1 cellular context compared by ENCODE assay signal in the genomic region with DNA sequence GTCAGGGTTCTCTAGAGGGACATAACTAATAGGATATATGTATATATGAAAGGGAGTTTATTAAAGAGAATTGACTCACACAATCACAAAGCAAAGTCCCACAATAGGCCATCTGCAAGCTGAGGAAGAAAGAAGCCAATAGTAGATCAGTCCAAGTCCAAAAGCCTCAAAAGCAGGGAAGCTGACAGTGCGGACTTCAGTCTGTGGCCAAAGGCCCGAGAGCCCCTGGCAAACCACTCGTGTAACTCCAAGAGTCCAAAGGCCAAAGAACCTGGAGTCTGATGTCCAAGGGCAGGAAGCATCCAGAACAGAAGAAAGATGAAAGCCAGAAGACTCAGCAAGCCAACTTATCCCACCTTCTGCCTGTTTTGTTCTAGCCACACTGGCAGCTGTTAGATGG.
TF ChIP-seq lines count a peak whose summit lies in the region.

No MANE protein-coding gene starts in this region.

TF ChIP-seq in liver, 16 proteins besides CTCF, POLR2A, EP300 and RAD21:
- TF ChIP-seq, protein P1, sequence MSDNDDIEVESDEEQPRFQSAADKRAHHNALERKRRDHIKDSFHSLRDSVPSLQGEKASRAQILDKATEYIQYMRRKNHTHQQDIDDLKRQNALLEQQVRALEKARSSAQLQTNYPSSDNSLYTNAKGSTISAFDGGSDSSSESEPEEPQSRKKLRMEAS (IDR thresholded peaks at IDR 0.05), result peak; percentile 54
- TF ChIP-seq HNF4G (IDR thresholded peaks at IDR 0.05) (peak; percentile 99), YY1 (IDR thresholded peaks at IDR 0.05) (peak; percentile 63), HNF4A (conservative IDR thresholded peaks at IDR 0.05) (peak; percentile 100), SP1 (IDR thresholded peaks at IDR 0.05) (peak; percentile 77), JUND (IDR thresholded peaks at IDR 0.05) (peak; percentile 26 to 73), NR2F2 (IDR thresholded peaks at IDR 0.05) (peak; percentile 86), RXRA (IDR thresholded peaks at IDR 0.05) (peak; percentile 83 to 88)
- TF ChIP-seq, protein P2, sequence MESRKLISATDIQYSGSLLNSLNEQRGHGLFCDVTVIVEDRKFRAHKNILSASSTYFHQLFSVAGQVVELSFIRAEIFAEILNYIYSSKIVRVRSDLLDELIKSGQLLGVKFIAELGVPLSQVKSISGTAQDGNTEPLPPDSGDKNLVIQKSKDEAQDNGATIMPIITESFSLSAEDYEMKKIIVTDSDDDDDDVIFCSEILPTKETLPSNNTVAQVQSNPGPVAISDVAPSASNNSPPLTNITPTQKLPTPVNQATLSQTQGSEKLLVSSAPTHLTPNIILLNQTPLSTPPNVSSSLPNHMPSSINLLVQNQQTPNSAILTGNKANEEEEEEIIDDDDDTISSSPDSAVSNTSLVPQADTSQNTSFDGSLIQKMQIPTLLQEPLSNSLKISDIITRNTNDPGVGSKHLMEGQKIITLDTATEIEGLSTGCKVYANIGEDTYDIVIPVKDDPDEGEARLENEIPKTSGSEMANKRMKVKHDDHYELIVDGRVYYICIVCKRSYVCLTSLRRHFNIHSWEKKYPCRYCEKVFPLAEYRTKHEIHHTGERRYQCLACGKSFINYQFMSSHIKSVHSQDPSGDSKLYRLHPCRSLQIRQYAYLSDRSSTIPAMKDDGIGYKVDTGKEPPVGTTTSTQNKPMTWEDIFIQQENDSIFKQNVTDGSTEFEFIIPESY (IDR thresholded peaks at IDR 0.05), result peak; percentile 36
TF ChIP-seq in liver: peak in this region for 9; not testable (repeated sequence) for 7.
